22 cellular contexts compared by ENCODE assay signal in the genomic region with DNA sequence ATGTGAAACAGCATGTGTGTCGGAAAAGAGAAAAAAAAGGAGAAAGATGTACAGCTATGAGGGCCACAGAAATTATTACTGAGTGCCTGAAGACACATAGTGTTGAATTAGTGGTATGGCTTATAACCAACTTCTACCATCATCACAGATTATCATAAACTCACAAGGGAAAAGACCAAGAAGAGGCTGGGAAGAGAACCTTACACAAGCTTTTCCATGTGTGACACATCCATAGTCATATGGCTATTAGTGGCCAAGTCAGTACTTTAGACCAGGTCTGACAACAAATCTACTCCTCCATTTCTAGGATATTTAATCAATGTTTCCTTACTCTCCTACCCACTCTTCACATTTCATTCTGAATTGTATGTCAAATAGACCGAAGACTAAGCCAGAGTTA. TPM values are rescaled to one million over a fixed set of nuclear protein-coding genes. Genes with fewer than 3 reads are reported as not detected.
DNase-seq lines count a peak whose midpoint lies in the region; ATAC-seq, FAIRE-seq and TF ChIP-seq lines count a peak whose summit lies in the region.
"Had no signal": no experiment of that assay in that cellular context is flagged by ENCODE, and none has a peak within 500 bp of the region (broad histone marks: within the 10 kb centered on the region; RNA-seq: fewer than 3 reads in every experiment).

No MANE protein-coding gene starts in this region.

- no peak overlapping the region for H3K27ac Mint-ChIP-seq in CD8-positive, alpha-beta T cell
- H3K27ac Mint-ChIP-seq: T-cell had no signal

- H3K4me1 Mint-ChIP-seq in CD8-positive, alpha-beta T cell (ENCODE audit: low read depth): no peaks in the 10 kb centered on the region

- TF ChIP-seq EP300 in K562 (IDR thresholded peaks at IDR 0.05; ENCODE audit: low read length): no peak

- no peaks in the 10 kb centered on the region for H3K9me3 Mint-ChIP-seq in CD8-positive, alpha-beta T cell
- H3K9me3 Mint-ChIP-seq: T-cell had no signal

- TF ChIP-seq POLR2A in K562 (conservative IDR thresholded peaks at IDR 0.05): no peak

- TF ChIP-seq RAD21 in K562 (CRISPR knock-in tag; conservative IDR thresholded peaks at IDR 0.05 in 1 of 2, IDR thresholded peaks at IDR 0.05 in 1 of 2): no peak

- CTCF ChIA-PET in K562 (lab: Yijun Ruan, JAX; ENCODE audit: low intra/inter-chr PET ratio): no interaction called here
- CTCF ChIA-PET in CD8-positive, alpha-beta T cell (lab: Charles Lee): interaction anchor here (1.2 kb wide), 1 partner anchor 12 kb away, joined by 3 read pairs; no protein-coding TSS in a partner anchor

- H3K36me3 ChIP-seq in K562 (ENCODE audit: control insufficient read depth, insufficient read depth, low read length): no peaks in the 10 kb centered on the region
- H3K36me3 ChIP-seq in CD8-positive, alpha-beta T cell (ENCODE audit: insufficient read depth, low read length): no peaks in the 10 kb centered on the region

- intact Hi-C loops in K562 (cut with micrococcal nuclease): no loop called here
- intact Hi-C loops in CD8-positive, alpha-beta T cell (cut with DNase I, micrococcal nuclease): no loop called here

- WGBS in K562 (ENCODE audit: insufficient coverage, low coverage, missing lambda C conversion rate): 80% methylated on average over 2 of the region's 2 CpGs

- no peaks in the 10 kb centered on the region for H3K36me3 Mint-ChIP-seq in CD8-positive, alpha-beta T cell
- H3K36me3 Mint-ChIP-seq: T-cell had no signal

- H3K27me3 ChIP-seq in K562 (ENCODE audit: control insufficient read depth in 2 of 2, insufficient read depth in 2 of 2, low read length in 2 of 2): no peaks in the 10 kb centered on the region
- no peaks in the 10 kb centered on the region for H3K27me3 ChIP-seq in CD8-positive, alpha-beta T cell (ENCODE audit: insufficient read depth, low read length)

- TF ChIP-seq CTCF in K562 (IDR thresholded peaks at IDR 0.05 in 2 of 3, conservative IDR thresholded peaks at IDR 0.05 in 1 of 3; ENCODE audit: insufficient read depth in 2 of 3, low read depth in 1 of 3, low read length in 3 of 3) (no peak), foreskin fibroblast (IDR thresholded peaks at IDR 0.05; ENCODE audit: low read depth, low read length) (no peak)
- no peak for TF ChIP-seq CTCF in CD8-positive, alpha-beta T cell (IDR thresholded peaks at IDR 0.05)

- no peak for ATAC-seq in K562
- no peak for ATAC-seq in SK-N-SH treated with all-trans-retinoic acid at 6 μM for 48 hours
- no peak for ATAC-seq in CD8-positive, alpha-beta T cell
- ATAC-seq: T-cell had no signal

- H3K27me3 Mint-ChIP-seq in CD8-positive, alpha-beta T cell (ENCODE audit: low read depth): peaks cover 4% of the 10 kb centered on the region

- FAIRE-seq in K562 (lab: Jason Lieb, UNC): no peak
- FAIRE-seq in urothelium cell line (lab: Jason Lieb, UNC): no peak
- FAIRE-seq: H1 had no signal

- no peak overlapping the region for H3K9ac ChIP-seq in K562 (ENCODE audit: insufficient read depth in 1 of 2, low read depth in 2 of 2, low read length in 2 of 2)
- H3K9ac ChIP-seq: KMS-11 had no signal

- DNase-seq in AG08395 (ENCODE audit: low spot score): peak; percentile 41
- DNase-seq in HT1080 (ENCODE audit: low read depth): peak; percentile 36
- no peak for DNase-seq in K562 (ENCODE audit: extremely low read depth in 1 of 4, low spot score in 3 of 4)
- peak; percentile 32 to 55 for DNase-seq in foreskin fibroblast
- no peak for DNase-seq in CD8-positive, alpha-beta T cell
- no peak for DNase-seq in effector CD4-positive, alpha-beta T cell
- DNase-seq in urothelium cell line (ENCODE audit: low spot score): no peak
- DNase-seq: 8988T, DMS53, GF-D8, NCI-H1105, NCI-H146, NCI-H2029, NCI-H226, NCI-H510A treated with DMSO at 0.1 percent for 48 hours, NCI-H748 treated with DMSO at 0.1 percent for 48 hours, T-cell had no signal

- H3K4me3 ChIP-seq in K562: no peak overlapping the region
- no peak overlapping the region for H3K4me3 ChIP-seq in foreskin fibroblast (ENCODE audit: low read depth in 1 of 2, low read length in 2 of 2)
- H3K4me3 ChIP-seq in CD8-positive, alpha-beta T cell (ENCODE audit: low read depth, low read length): no peak overlapping the region

- in situ Hi-C loops in K562 (cut with MboI): no loop called here

- POLR2A ChIA-PET in K562 (lab: Yijun Ruan, JAX): no interaction called here
- POLR2A ChIA-PET in CD8-positive, alpha-beta T cell (lab: Charles Lee): no interaction called here

- H3K9me1 ChIP-seq in K562 (ENCODE audit: control insufficient read depth, insufficient read depth, low read length): no peaks in the 10 kb centered on the region

- H3K4me1 ChIP-seq in K562 (replicated peaks in 1 of 2; ENCODE audit: control insufficient read depth in 2 of 2, insufficient read depth in 2 of 2, low read length in 2 of 2): peaks cover 0 to 14% of the 10 kb centered on the region in 2 experiments; a peak in 2 of 5 replicates
- no peaks in the 10 kb centered on the region for H3K4me1 ChIP-seq in CD8-positive, alpha-beta T cell (ENCODE audit: insufficient read depth, low read length)

- BruUV-seq in K562 (replicated peaks; lab: Mats Ljungman, UMichigan): no TSS peak

- peaks cover 34% of the 10 kb centered on the region for H3K79me2 ChIP-seq in K562 (ENCODE audit: control insufficient read depth, insufficient read depth, low read length)

- no peaks in the 10 kb centered on the region for H4K20me1 ChIP-seq in K562 (replicated peaks; ENCODE audit: control insufficient read depth, insufficient read depth, low read length)

- peak overlapping the region; percentile 36 for H2AFZ ChIP-seq in K562 (ENCODE audit: low read depth, low read length)

- no peaks in the 10 kb centered on the region for H3K9me3 ChIP-seq in K562 (replicated peaks; ENCODE audit: control insufficient read depth, insufficient read depth, low read depth, low read length)
- H3K9me3 ChIP-seq in CD8-positive, alpha-beta T cell (ENCODE audit: low read length): no peaks in the 10 kb centered on the region

- H3K4me2 ChIP-seq in K562 (ENCODE audit: insufficient read depth, low read length): no peak overlapping the region
- H3K4me2 ChIP-seq: KMS-11 had no signal

- no peak overlapping the region for H3K4me3 Mint-ChIP-seq in CD8-positive, alpha-beta T cell
- H3K4me3 Mint-ChIP-seq: T-cell had no signal

- H3K27ac ChIP-seq in K562 (ENCODE audit: extremely low read depth, low read depth, low read length): no peak overlapping the region
- H3K27ac ChIP-seq in CD8-positive, alpha-beta T cell (ENCODE audit: low read depth, low read length): no peak overlapping the region
- H3K27ac ChIP-seq: C4-2B, HL-60, KMS-11 had no signal

TF ChIP-seq in K562, 482 proteins besides CTCF, POLR2A, EP300 and RAD21:
- TF ChIP-seq, protein P1, sequence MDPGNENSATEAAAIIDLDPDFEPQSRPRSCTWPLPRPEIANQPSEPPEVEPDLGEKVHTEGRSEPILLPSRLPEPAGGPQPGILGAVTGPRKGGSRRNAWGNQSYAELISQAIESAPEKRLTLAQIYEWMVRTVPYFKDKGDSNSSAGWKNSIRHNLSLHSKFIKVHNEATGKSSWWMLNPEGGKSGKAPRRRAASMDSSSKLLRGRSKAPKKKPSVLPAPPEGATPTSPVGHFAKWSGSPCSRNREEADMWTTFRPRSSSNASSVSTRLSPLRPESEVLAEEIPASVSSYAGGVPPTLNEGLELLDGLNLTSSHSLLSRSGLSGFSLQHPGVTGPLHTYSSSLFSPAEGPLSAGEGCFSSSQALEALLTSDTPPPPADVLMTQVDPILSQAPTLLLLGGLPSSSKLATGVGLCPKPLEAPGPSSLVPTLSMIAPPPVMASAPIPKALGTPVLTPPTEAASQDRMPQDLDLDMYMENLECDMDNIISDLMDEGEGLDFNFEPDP (CRISPR knock-in tag; IDR thresholded peaks at IDR 0.05): no peak
- TF ChIP-seq FOSL1 (tag; conservative IDR thresholded peaks at IDR 0.05) (0 out of 2 replicates have a peak, but pooled peaks have one; percentile 28), ZNF766 (CRISPR knock-in tag; conservative IDR thresholded peaks at IDR 0.05) (no peak)

TF ChIP-seq in SK-N-SH treated with all-trans-retinoic acid at 6 μM for 48 hours, 23 proteins besides CTCF, POLR2A, EP300 and RAD21:
- TF ChIP-seq RARB (CRISPR knock-in tag; IDR thresholded peaks at IDR 0.05) (no peak), SNAI2 (CRISPR knock-in tag; IDR thresholded peaks at IDR 0.05) (no peak), ZNF565 (CRISPR knock-in tag; conservative IDR thresholded peaks at IDR 0.05; ENCODE audit: low read depth) (no peak), ISL1 (CRISPR knock-in tag; IDR thresholded peaks at IDR 0.05) (no peak), CSDC2 (CRISPR knock-in tag; IDR thresholded peaks at IDR 0.05) (no peak), GLIS3 (CRISPR knock-in tag; IDR thresholded peaks at IDR 0.05) (no peak)

RNA-seq across cellular contexts. Expression of a gene that starts 3.5 kb away (rescaled TPM):
- not detected in 2 replicates for total RNA-seq in HT1080 (2014; rRNA removed; shearing (Covaris generic))
- polyA plus RNA-seq in HT1080 (2015; cell fraction: cytosol; rRNA removed): 0.01 and 0.09 TPM in 2 replicates
- polyA plus RNA-seq in HT1080 (2015; cell fraction: nucleus; rRNA removed): 0.12 and 0.17 TPM in 2 replicates
- 52.3 and 110 TPM in 2 replicates for total RNA-seq in K562 (2011; cell fraction: chromatin; rRNA removed; ENCODE audit: low replicate concordance)
- total RNA-seq in K562 (2011; cell fraction: nucleolus; rRNA removed): 48.4 and 54.3 TPM in 2 replicates
- 70.4 and 94.5 TPM in 2 replicates for total RNA-seq in K562 (2011; cell fraction: nucleoplasm; rRNA removed)
- total RNA-seq in K562 (2014; rRNA removed): 40.3 and 43.5 TPM in 2 replicates
- 68.9 and 78.4 TPM in 2 replicates for total RNA-seq in K562 (2014; rRNA removed; fragmentation: Illumina TruSeq; extraction: Trizol)
- 69.6 and 73.0 TPM in 2 replicates for total RNA-seq in K562 (2015; rRNA removed; fragmentation: Illumina TruSeq; extraction: Trizol)
- 47.4 and 54.7 TPM in 2 replicates for total RNA-seq in K562 (2021)
- polyA plus RNA-seq in K562 (2011; rRNA removed): 49.8 and 58.3 TPM in 2 replicates
- polyA plus RNA-seq in K562 (2011; cell fraction: cytosol; rRNA removed): 11.2 and 20.2 TPM in 2 replicates
- polyA plus RNA-seq in K562 (2011; cell fraction: nucleus; rRNA removed): 48.6 and 52.6 TPM in 2 replicates
- 26.9 and 40.5 TPM in 2 replicates for polyA plus RNA-seq in K562 (2012)
- polyA plus RNA-seq in K562 (2014; fragmentation: Illumina TruSeq; extraction: Trizol): 56.3 and 62.6 TPM in 2 replicates
- polyA plus RNA-seq in K562 (2014; fragmentation: Nextera tagmentation; extraction: Ambion mirVana): 10 to 100 TPM; 21.6 to 44.0 TPM
- 39.3 and 45.2 TPM in 2 replicates for polyA plus RNA-seq in K562 (2014; rRNA removed)
- polyA minus RNA-seq in K562 (2011; rRNA and poly(A)+ RNA removed): 70.3 and 78.3 TPM in 2 replicates
- 25.0 and 30.6 TPM in 2 replicates for polyA minus RNA-seq in K562 (2011; cell fraction: cytosol; rRNA and poly(A)+ RNA removed)
- polyA minus RNA-seq in K562 (2011; cell fraction: nucleus; rRNA and poly(A)+ RNA removed): 52.2 and 95.1 TPM in 2 replicates
- total RNA-seq in CD8-positive, alpha-beta T cell: not detected

Comparison
In these comparisons a context has a peak if more than half of its experiments do, and no peak if none do; other contexts are left out.
1. DNase-seq: peak in AG08395 (single experiment), HT1080 (single experiment) and foreskin fibroblast (2 of 2); none in K562 (0 of 4), CD8-positive, alpha-beta T cell (0 of 7), effector CD4-positive, alpha-beta T cell (single experiment) and urothelium cell line (single experiment).
2. RNA of a gene that starts 3.5 kb away (total RNA-seq): 40.3 to 110 TPM in K562; not detected in HT1080 and not detected in CD8-positive, alpha-beta T cell; every median in the first group is over 10 times any median in the second.